Comparison of ENCODE assay signal across 8 cellular contexts in genomic region chr17:59845595-59846390, GRCh38. TPM values are rescaled to one million over a fixed set of nuclear protein-coding genes. Genes with fewer than 3 reads are reported as not detected.
DNase-seq lines count a peak whose midpoint lies in the region; ATAC-seq and TF ChIP-seq lines count a peak whose summit lies in the region.

No MANE protein-coding gene starts in this region.

- no peaks in the 10 kb centered on the region for H3K9me3 Mint-ChIP-seq in activated CD4-positive, alpha-beta T cell treated with anti-CD3 and anti-CD28 coated beads, Interleukin-2, amount 10 ng/mL, durations not matched to agents 7 days and 5 days
- H3K9me3 Mint-ChIP-seq in osteocyte (ENCODE audit: unreplicated experiment): no peaks in the 10 kb centered on the region

- CTCF ChIA-PET in activated CD4-positive, alpha-beta T cell treated with anti-CD3 and anti-CD28 coated beads, Interleukin-2, amount 10 ng/mL, durations not matched to agents 7 days and 5 days (lab: Charles Lee): interaction anchor here (0.6 to 1.2 kb wide), 5 partner anchors 13 to 1567 kb away, joined by 3 to 6 read pairs (median 3); no protein-coding TSS in a partner anchor

- no peak overlapping the region for H3K4me3 Mint-ChIP-seq in activated CD4-positive, alpha-beta T cell treated with anti-CD3 and anti-CD28 coated beads, Interleukin-2, amount 10 ng/mL, durations not matched to agents 7 days and 5 days
- H3K4me3 Mint-ChIP-seq in osteocyte (ENCODE audit: unreplicated experiment): no peak overlapping the region

- DNase-seq in activated CD4-positive, CD25-positive, alpha-beta regulatory T cell treated with anti-CD3 and anti-CD28 coated beads, Interleukin-2, amount 50 U/mL, for 72 hours: no peak
- DNase-seq in NCI-H2081 treated with DMSO at 0.1 percent for 48 hours (lab: John Stamatoyannopoulos, UW): peak; percentile 100
- DNase-seq in activated CD4-positive, alpha-beta T cell treated with anti-CD3 and anti-CD28 coated beads, Interleukin-2, amount 10 ng/mL, durations not matched to agents 7 days and 5 days: peak; percentile 22
- peak; percentile 91 for DNase-seq in fibroblast of mammary gland (ENCODE audit: low read depth)
- DNase-seq in osteocyte (ENCODE audit: extremely low spot score, unreplicated experiment): no peak
- no peak for DNase-seq in UCSD-AML1 (lab: John Stamatoyannopoulos, UW; ENCODE audit: unreplicated experiment)

- no peak for TF ChIP-seq CTCF in fibroblast of mammary gland (conservative IDR thresholded peaks at IDR 0.05; ENCODE audit: control insufficient read depth, insufficient read depth, low read depth, low read length)
- TF ChIP-seq CTCF in osteocyte (IDR thresholded peaks at IDR 0.05): no peak

- H3K4me3 ChIP-seq in fibroblast of mammary gland (ENCODE audit: control insufficient read depth, low read depth, low read length): no peak overlapping the region

- H3K4me1 Mint-ChIP-seq in activated CD4-positive, alpha-beta T cell treated with anti-CD3 and anti-CD28 coated beads, Interleukin-2, amount 10 ng/mL, durations not matched to agents 7 days and 5 days: peaks cover 74% of the 10 kb centered on the region
- peaks cover 79% of the 10 kb centered on the region for H3K4me1 Mint-ChIP-seq in osteocyte (ENCODE audit: unreplicated experiment)

- peaks cover 35% of the 10 kb centered on the region for H3K36me3 Mint-ChIP-seq in activated CD4-positive, alpha-beta T cell treated with anti-CD3 and anti-CD28 coated beads, Interleukin-2, amount 10 ng/mL, durations not matched to agents 7 days and 5 days (ENCODE audit: low read depth)
- H3K36me3 Mint-ChIP-seq in osteocyte (ENCODE audit: unreplicated experiment): peaks cover 14% of the 10 kb centered on the region

- POLR2A ChIA-PET in activated CD4-positive, alpha-beta T cell treated with anti-CD3 and anti-CD28 coated beads, Interleukin-2, amount 10 ng/mL, durations not matched to agents 7 days and 5 days (lab: Charles Lee): interaction anchor here (0.5 to 0.7 kb wide), 3 partner anchors 19 to 227 kb away, joined by 3 to 5 read pairs (median 5); no protein-coding TSS in a partner anchor

- no peaks in the 10 kb centered on the region for H3K27me3 Mint-ChIP-seq in activated CD4-positive, alpha-beta T cell treated with anti-CD3 and anti-CD28 coated beads, Interleukin-2, amount 10 ng/mL, durations not matched to agents 7 days and 5 days
- H3K27me3 Mint-ChIP-seq in osteocyte (ENCODE audit: unreplicated experiment): no peaks in the 10 kb centered on the region

- peak; percentile 33 to 34 for ATAC-seq in activated CD4-positive, CD25-positive, alpha-beta regulatory T cell treated with anti-CD3 and anti-CD28 coated beads, Interleukin-2, amount 50 U/mL, for 24 hours
- no peak for ATAC-seq in GM18511 (IDR thresholded peaks at IDR 0.05; ENCODE audit: unreplicated experiment)

- peak overlapping the region; percentile 85 for H3K27ac Mint-ChIP-seq in activated CD4-positive, alpha-beta T cell treated with anti-CD3 and anti-CD28 coated beads, Interleukin-2, amount 10 ng/mL, durations not matched to agents 7 days and 5 days
- peak overlapping the region; percentile 100 for H3K27ac Mint-ChIP-seq in osteocyte (ENCODE audit: unreplicated experiment)

RNA-seq across cellular contexts. Expression of gene TUBD1, which starts 47.0 kb away (rescaled TPM):
- total RNA-seq in activated CD4-positive, alpha-beta T cell treated with anti-CD3 and anti-CD28 coated beads, Interleukin-2, amount 10 ng/mL, durations not matched to agents 7 days and 5 days: 10 to 100 TPM; 12.3 to 13.8 TPM
- total RNA-seq in osteocyte: 6.9 and 7.9 TPM in 2 replicates

RNA-seq across cellular contexts. Expression of gene RPS6KB1, which starts 47.1 kb away (rescaled TPM):
- total RNA-seq in activated CD4-positive, alpha-beta T cell treated with anti-CD3 and anti-CD28 coated beads, Interleukin-2, amount 10 ng/mL, durations not matched to agents 7 days and 5 days: 10 to 100 TPM; 46.7 to 50.3 TPM
- 38.6 and 40.1 TPM in 2 replicates for total RNA-seq in osteocyte

Comparison
In these comparisons a context has a peak if more than half of its experiments do, and no peak if none do; other contexts are left out.
1. DNase-seq: peak in NCI-H2081 treated with DMSO at 0.1 percent for 48 hours (single experiment), activated CD4-positive, alpha-beta T cell treated with anti-CD3 and anti-CD28 coated beads, Interleukin-2, amount 10 ng/mL, durations not matched to agents 7 days and 5 days (single experiment) and fibroblast of mammary gland (single experiment); none in activated CD4-positive, CD25-positive, alpha-beta regulatory T cell treated with anti-CD3 and anti-CD28 coated beads, Interleukin-2, amount 50 U/mL, for 72 hours (single experiment), osteocyte (single experiment) and UCSD-AML1 (single experiment).